Comparison of ENCODE assay signal across 18 cellular contexts in genomic region chr17:79563237-79564013, GRCh38. TPM values are rescaled to one million over a fixed set of nuclear protein-coding genes. Genes with fewer than 3 reads are reported as not detected.
A peak's percentile ranks its signal among the peaks of the same experiment; 100 is the strongest.
DNase-seq lines count a peak whose midpoint lies in the region; ATAC-seq and TF ChIP-seq lines count a peak whose summit lies in the region.
"Had no signal": no experiment of that assay in that cellular context is flagged by ENCODE, and none has a peak within 500 bp of the region (broad histone marks: within the 10 kb centered on the region; RNA-seq: fewer than 3 reads in every experiment).

No MANE protein-coding gene starts in this region.

- no peaks in the 10 kb centered on the region for H3K36me3 Mint-ChIP-seq in endothelial cell (ENCODE audit: low read depth, unreplicated experiment)
- no peaks in the 10 kb centered on the region for H3K36me3 Mint-ChIP-seq in neural crest cell (ENCODE audit: low read depth)
- H3K36me3 Mint-ChIP-seq in activated naive CD4-positive, alpha-beta T cell treated with anti-CD3 and anti-CD28 coated beads for 36 hours (ENCODE audit: low read depth): no peaks in the 10 kb centered on the region
- H3K36me3 Mint-ChIP-seq in GM23338 (ENCODE audit: low read depth): no peaks in the 10 kb centered on the region

- H3K9me3 Mint-ChIP-seq in endothelial cell (ENCODE audit: unreplicated experiment) (no peaks in the 10 kb centered on the region), neural crest cell (no peaks in the 10 kb centered on the region), GM23338 (no peaks in the 10 kb centered on the region)
- H3K9me3 Mint-ChIP-seq in activated naive CD4-positive, alpha-beta T cell treated with anti-CD3 and anti-CD28 coated beads for 36 hours: no peaks in the 10 kb centered on the region

- intact Hi-C loops in activated naive CD4-positive, alpha-beta T cell treated with anti-CD3 and anti-CD28 coated beads for 36 hours (cut with micrococcal nuclease): no loop called here

- H4K20me1 ChIP-seq in GM23338 (replicated peaks; ENCODE audit: insufficient read depth): no peaks in the 10 kb centered on the region

- H3K27me3 Mint-ChIP-seq in endothelial cell (ENCODE audit: unreplicated experiment): peaks cover 1% of the 10 kb centered on the region
- no peaks in the 10 kb centered on the region for H3K27me3 Mint-ChIP-seq in neural crest cell (ENCODE audit: low read depth)
- peaks cover 14% of the 10 kb centered on the region for H3K27me3 Mint-ChIP-seq in activated naive CD4-positive, alpha-beta T cell treated with anti-CD3 and anti-CD28 coated beads for 36 hours (ENCODE audit: low read depth)
- H3K27me3 Mint-ChIP-seq in GM23338 (ENCODE audit: insufficient read depth, low read depth, poor library complexity): peaks cover 3% of the 10 kb centered on the region

- H3K79me2 ChIP-seq in GM23338 (replicated peaks; ENCODE audit: insufficient read depth): no peaks in the 10 kb centered on the region

- H3K4me3 Mint-ChIP-seq in endothelial cell (ENCODE audit: unreplicated experiment) (no peak overlapping the region), neural crest cell (no peak overlapping the region), GM23338 (no peak overlapping the region)
- no peak overlapping the region for H3K4me3 Mint-ChIP-seq in activated naive CD4-positive, alpha-beta T cell treated with anti-CD3 and anti-CD28 coated beads for 36 hours

- POLR2A ChIA-PET in GM10248 (lab: Yijun Ruan, JAX): no interaction called here

- no peak overlapping the region for H3K4me2 ChIP-seq in GM23338

- DNase-seq in GM04503 (ENCODE audit: low read depth) (peak; percentile 0), RKO (ENCODE audit: low spot score) (peak; percentile 5), endothelial cell (ENCODE audit: low spot score) (peak; percentile 38), neural crest cell (ENCODE audit: low read depth, low spot score) (no peak), GM10248 (ENCODE audit: extremely low spot score) (no peak), NCI-H69 (lab: John Stamatoyannopoulos, UW) (no peak), GM23338 (ENCODE audit: low spot score) (no peak)
- DNase-seq in activated naive CD4-positive, alpha-beta T cell treated with anti-CD3 and anti-CD28 coated beads for 36 hours: no peak
- DNase-seq: activated naive CD4-positive, alpha-beta T cell; DND-41; kidney; NCI-H1694; NCI-H526 treated with DMSO at 0.1 percent for 48 hours; ovary; stomach; T-helper 1 cell had no signal

- no peak overlapping the region for H3K27ac ChIP-seq in GM23338 (ENCODE audit: low read depth)
- H3K27ac ChIP-seq: C4-2B, ovary, stomach, vagina had no signal

- no peaks in the 10 kb centered on the region for H3F3A ChIP-seq in GM23338 (replicated peaks; ENCODE audit: low read depth)

- CTCF ChIA-PET in GM10248 (lab: Yijun Ruan, JAX): no interaction called here
- CTCF ChIA-PET in activated naive CD4-positive, alpha-beta T cell treated with anti-CD3 and anti-CD28 coated beads for 36 hours (lab: Charles Lee): no interaction called here

- peaks cover 7% of the 10 kb centered on the region for H3K4me1 Mint-ChIP-seq in endothelial cell (ENCODE audit: unreplicated experiment)
- peaks cover 19% of the 10 kb centered on the region for H3K4me1 Mint-ChIP-seq in neural crest cell
- H3K4me1 Mint-ChIP-seq in activated naive CD4-positive, alpha-beta T cell treated with anti-CD3 and anti-CD28 coated beads for 36 hours (ENCODE audit: low read depth): no peaks in the 10 kb centered on the region
- no peaks in the 10 kb centered on the region for H3K4me1 Mint-ChIP-seq in GM23338

- no peaks in the 10 kb centered on the region for H3K9me2 ChIP-seq in GM23338 (ENCODE audit: insufficient read depth)

- H3K27ac Mint-ChIP-seq in endothelial cell (ENCODE audit: unreplicated experiment) (peak overlapping the region; percentile 80), neural crest cell (ENCODE audit: unreplicated experiment) (peak overlapping the region; percentile 71), GM23338 (no peak overlapping the region)
- H3K27ac Mint-ChIP-seq in activated naive CD4-positive, alpha-beta T cell treated with anti-CD3 and anti-CD28 coated beads for 36 hours: no peak overlapping the region

- no peak for ATAC-seq in GM23338

- H3K27me3 ChIP-seq in GM23338 (ENCODE audit: insufficient read depth): no peaks in the 10 kb centered on the region
- H3K27me3 ChIP-seq: ovary, vagina had no signal

- no peak overlapping the region for H2AFZ ChIP-seq in GM23338

- H3K36me3 ChIP-seq in GM23338 (ENCODE audit: insufficient read depth): no peaks in the 10 kb centered on the region
- H3K36me3 ChIP-seq: ovary, stomach, vagina had no signal

- TF ChIP-seq CTCF in endothelial cell (IDR thresholded peaks at IDR 0.05; ENCODE audit: unreplicated experiment) (no peak), neural crest cell (conservative IDR thresholded peaks at IDR 0.05) (no peak), GM10248 (IDR thresholded peaks at IDR 0.05; ENCODE audit: control extremely low read depth, extremely low read depth, low read depth, missing control alignments) (no peak), GM23338 (conservative IDR thresholded peaks at IDR 0.05; ENCODE audit: low read depth in 2 of 2) (no peak)

- no peaks in the 10 kb centered on the region for H3K4me1 ChIP-seq in GM23338 (ENCODE audit: insufficient read depth)
- H3K4me1 ChIP-seq: stomach, vagina had no signal

- no peak overlapping the region for H3K4me3 ChIP-seq in GM23338
- H3K4me3 ChIP-seq: ovary, stomach, vagina had no signal

TF ChIP-seq in GM23338, 12 proteins besides CTCF, POLR2A, EP300 and RAD21 (continues in another document):
- TF ChIP-seq STAT1 (IDR thresholded peaks at IDR 0.05; ENCODE audit: unreplicated experiment): no peak
- TF ChIP-seq ETS1 (IDR thresholded peaks at IDR 0.05): no peak
- TF ChIP-seq CREB1 (CRISPR knock-in tag; IDR thresholded peaks at IDR 0.05; ENCODE audit: low read depth): no peak
- no peak for TF ChIP-seq POLR2AphosphoS5 (IDR thresholded peaks at IDR 0.05; ENCODE audit: low read depth)

RNA-seq across cellular contexts. Expression of gene RBFOX3, which starts 47.4 kb away (rescaled TPM):
- total RNA-seq in endothelial cell (ENCODE audit: unreplicated experiment) (2.3 TPM), neural crest cell (0.19 and 0.50 TPM in 2 replicates)
- total RNA-seq in activated naive CD4-positive, alpha-beta T cell treated with anti-CD3 and anti-CD28 coated beads for 36 hours: not detected
- total RNA-seq in GM23338 (2014; rRNA removed; shearing (Covaris generic)): 9.7 and 13.3 TPM in 2 replicates
- polyA plus RNA-seq in GM23338 (2016; fragmentation: Nextera tagmentation; extraction: Ambion mirVana): 36.4 and 40.4 TPM in 2 replicates
- total RNA-seq: kidney had no signal

Comparison
In these comparisons a context has a peak if more than half of its experiments do, and no peak if none do; other contexts are left out.
1. DNase-seq: peak in GM04503 (single experiment), RKO (single experiment) and endothelial cell (single experiment); none in neural crest cell (single experiment), GM10248 (single experiment), NCI-H69 (single experiment), activated naive CD4-positive, alpha-beta T cell treated with anti-CD3 and anti-CD28 coated beads for 36 hours (single experiment) and GM23338 (single experiment).
2. H3K27ac Mint-ChIP-seq: peak in endothelial cell (single experiment) and neural crest cell (single experiment); none in activated naive CD4-positive, alpha-beta T cell treated with anti-CD3 and anti-CD28 coated beads for 36 hours (single experiment) and GM23338 (single experiment).